Comparison of ENCODE assay signal across 1 cellular context in genomic region chr1:182604835-182605164, GRCh38.
TF ChIP-seq lines count a peak whose summit lies in the region.

No MANE protein-coding gene starts in this region.

TF ChIP-seq in IMR-90, 13 proteins besides CTCF, POLR2A, EP300 and RAD21:
- no peak for TF ChIP-seq RFX5 (IDR thresholded peaks at IDR 0.05; ENCODE audit: low read depth, low read length)
